In genomic region chr5:12522116-12522515, GRCh38 we compare ENCODE assay signal across 14 cellular contexts.
"Had no signal": no experiment of that assay in that cellular context is flagged by ENCODE, and none has a peak within 500 bp of the region (broad histone marks: within the 10 kb centered on the region; RNA-seq: fewer than 3 reads in every experiment).

No MANE protein-coding gene starts in this region.

- H3K36me3 ChIP-seq: adrenal gland, spleen had no signal

- H3K27ac ChIP-seq: adrenal gland, body of pancreas, coronary artery, spleen, VCaP had no signal

- H3K4me1 ChIP-seq: adrenal gland, body of pancreas, spleen had no signal

- H3K27me3 ChIP-seq: adrenal gland, body of pancreas, spleen had no signal

- H3K9me3 ChIP-seq: adrenal gland, body of pancreas had no signal

- ATAC-seq: activated CD8-positive, alpha-beta memory T cell treated with anti-CD3 and anti-CD28 coated beads, Interleukin-2, amount 10 ng/mL, durations not matched to agents 7 days and 5 days; body of pancreas; sciatic nerve; stimulated activated naive CD8-positive, alpha-beta T cell treated with anti-CD3 and anti-CD28 coated beads, Interleukin-15, amount 100 ng/mL, for 72 hours had no signal

- H3K4me3 ChIP-seq: adrenal gland, body of pancreas, coronary artery, spleen had no signal

- DNase-seq: activated CD4-positive, alpha-beta T cell treated with anti-CD3 and anti-CD28 coated beads, Interleukin-2, amount 50 U/mL, for 48 hours; activated CD8-positive, alpha-beta memory T cell treated with anti-CD3 and anti-CD28 coated beads, Interleukin-2, amount 10 ng/mL, durations not matched to agents 7 days and 5 days; activated T-cell treated with anti-CD3 and anti-CD28 coated beads, Interleukin-2, amount 50 U/mL, for 1 hour; adrenal gland; body of pancreas; foreskin fibroblast; glutamatergic neuron; kidney glomerular epithelial cell; nephron progenitor cell; spleen; stimulated activated naive CD8-positive, alpha-beta T cell treated with anti-CD3 and anti-CD28 coated beads, Interleukin-15, amount 100 ng/mL, for 72 hours had no signal
